Comparison of ENCODE assay signal across 23 cellular contexts in genomic region chr5:109426075-109426474, GRCh38. TPM values are rescaled to one million over a fixed set of nuclear protein-coding genes. Genes with fewer than 3 reads are reported as not detected.
DNase-seq lines count a peak whose midpoint lies in the region; FAIRE-seq and TF ChIP-seq lines count a peak whose summit lies in the region.
"Had no signal": no experiment of that assay in that cellular context is flagged by ENCODE, and none has a peak within 500 bp of the region (broad histone marks: within the 10 kb centered on the region; RNA-seq: fewer than 3 reads in every experiment).

No MANE protein-coding gene starts in this region.

- H3K36me3 Mint-ChIP-seq in activated CD4-positive, alpha-beta T cell treated with anti-CD3 and anti-CD28 coated beads, Interleukin-2, amount 10 ng/mL, durations not matched to agents 24 days and 14 days (ENCODE audit: low read depth): no peaks in the 10 kb centered on the region
- no peaks in the 10 kb centered on the region for H3K36me3 Mint-ChIP-seq in astrocyte (ENCODE audit: low read depth, unreplicated experiment)
- H3K36me3 Mint-ChIP-seq: CD14-positive monocyte had no signal

- H3K4me3 ChIP-seq in astrocyte (ENCODE audit: insufficient read depth, low read depth, low read length): no peak overlapping the region
- H3K4me3 ChIP-seq: A549; BLaER1 treated with 17β-estradiol and CSF1 and Interleukin-3, amounts not matched to agents 10 nM and 100 nM; GM12878; GM23338; HAP-1 had no signal

- peak; percentile 33 for DNase-seq in activated CD4-positive, alpha-beta T cell treated with anti-CD3 and anti-CD28 coated beads, Interleukin-2, amount 10 ng/mL, durations not matched to agents 24 days and 14 days
- DNase-seq in activated CD4-positive, alpha-beta T cell treated with anti-CD3 and anti-CD28 coated beads, Interleukin-2, amount 50 U/mL, for 1 hour: no peak
- DNase-seq in GM12891 (ENCODE audit: insufficient read length, low spot score) (no peak), astrocyte (ENCODE audit: low read depth) (no peak), mesenteric fat pad (ENCODE audit: low spot score) (no peak), SHP77 (lab: John Stamatoyannopoulos, UW) (no peak)
- DNase-seq: 8988T; ACHN; AML-193; BE2C; CD4-positive, alpha-beta T cell; CD8-positive, alpha-beta memory T cell; DMS79; EL; GDM1; HFFc6 had no signal

- no peaks in the 10 kb centered on the region for H3K36me3 ChIP-seq in astrocyte (ENCODE audit: insufficient read depth, low read length)
- H3K36me3 ChIP-seq: BE2C; BLaER1 treated with 17β-estradiol and CSF1 and Interleukin-3, amounts not matched to agents 10 nM and 100 nM; HAP-1 had no signal

- H3K9me3 Mint-ChIP-seq in activated CD4-positive, alpha-beta T cell treated with anti-CD3 and anti-CD28 coated beads, Interleukin-2, amount 10 ng/mL, durations not matched to agents 24 days and 14 days: peaks cover 3% of the 10 kb centered on the region
- H3K9me3 Mint-ChIP-seq in astrocyte (ENCODE audit: unreplicated experiment): no peaks in the 10 kb centered on the region
- H3K9me3 Mint-ChIP-seq: CD4-positive, alpha-beta T cell; CD8-positive, alpha-beta memory T cell; GM23338; HFFc6 had no signal

- H4K20me1 ChIP-seq in astrocyte (ENCODE audit: insufficient read depth, low read length): no peaks in the 10 kb centered on the region
- H4K20me1 ChIP-seq: BLaER1 treated with 17β-estradiol and CSF1 and Interleukin-3, amounts not matched to agents 10 nM and 100 nM had no signal

- no peak overlapping the region for H2AFZ ChIP-seq in astrocyte (ENCODE audit: low read depth, low read length)
- H2AFZ ChIP-seq: GM23338 had no signal

- no peak overlapping the region for H3K27ac Mint-ChIP-seq in activated CD4-positive, alpha-beta T cell treated with anti-CD3 and anti-CD28 coated beads, Interleukin-2, amount 10 ng/mL, durations not matched to agents 24 days and 14 days
- H3K27ac Mint-ChIP-seq in astrocyte (ENCODE audit: unreplicated experiment): peak overlapping the region; percentile 36
- H3K27ac Mint-ChIP-seq: CD14-positive monocyte; CD4-positive, alpha-beta T cell; CD8-positive, alpha-beta memory T cell; GM23338; HFFc6 had no signal

- H3K27me3 ChIP-seq in astrocyte (ENCODE audit: insufficient read depth, low read length): no peaks in the 10 kb centered on the region
- H3K27me3 ChIP-seq: BE2C; BLaER1 treated with 17β-estradiol and CSF1 and Interleukin-3, amounts not matched to agents 10 nM and 100 nM had no signal

- no peak overlapping the region for H3K27ac ChIP-seq in astrocyte (ENCODE audit: low read depth, low read length)
- H3K27ac ChIP-seq: A549 had no signal

- H3K4me1 ChIP-seq in astrocyte (ENCODE audit: insufficient read depth, low read length): peaks cover 13% of the 10 kb centered on the region
- H3K4me1 ChIP-seq: A549, BE2C had no signal

- intact Hi-C loops in activated CD4-positive, alpha-beta T cell treated with anti-CD3 and anti-CD28 coated beads, Interleukin-2, amount 10 ng/mL, durations not matched to agents 24 days and 14 days (cut with micrococcal nuclease): no loop called here

- FAIRE-seq in GM12891 (lab: Jason Lieb, UNC) (no peak), astrocyte (lab: Jason Lieb, UNC) (no peak)
- FAIRE-seq: A549, GM12878, GM18507 had no signal

- peaks cover 2% of the 10 kb centered on the region for H3K4me1 Mint-ChIP-seq in activated CD4-positive, alpha-beta T cell treated with anti-CD3 and anti-CD28 coated beads, Interleukin-2, amount 10 ng/mL, durations not matched to agents 24 days and 14 days
- peaks cover 13% of the 10 kb centered on the region for H3K4me1 Mint-ChIP-seq in astrocyte (ENCODE audit: low read depth, unreplicated experiment)
- H3K4me1 Mint-ChIP-seq: CD8-positive, alpha-beta memory T cell had no signal

- no peak overlapping the region for H3K4me3 Mint-ChIP-seq in activated CD4-positive, alpha-beta T cell treated with anti-CD3 and anti-CD28 coated beads, Interleukin-2, amount 10 ng/mL, durations not matched to agents 24 days and 14 days
- no peak overlapping the region for H3K4me3 Mint-ChIP-seq in astrocyte (ENCODE audit: unreplicated experiment)
- H3K4me3 Mint-ChIP-seq: CD14-positive monocyte; CD4-positive, alpha-beta T cell; CD8-positive, alpha-beta memory T cell; GM23338; HFFc6 had no signal

- H3K27me3 Mint-ChIP-seq in activated CD4-positive, alpha-beta T cell treated with anti-CD3 and anti-CD28 coated beads, Interleukin-2, amount 10 ng/mL, durations not matched to agents 24 days and 14 days: peaks cover 8% of the 10 kb centered on the region
- H3K27me3 Mint-ChIP-seq in astrocyte (ENCODE audit: low read depth, unreplicated experiment): no peaks in the 10 kb centered on the region

- H3K4me2 ChIP-seq in astrocyte (ENCODE audit: low read length): no peak overlapping the region
- H3K4me2 ChIP-seq: A549, GM23338 had no signal

- TF ChIP-seq POLR2A in GM12891 (IDR thresholded peaks at IDR 0.05; ENCODE audit: low read depth, low read length): no peak

- H3K9me3 ChIP-seq in astrocyte (ENCODE audit: insufficient read depth, low read depth, low read length): no peaks in the 10 kb centered on the region
- H3K9me3 ChIP-seq: A549; BE2C; BLaER1 treated with 17β-estradiol and CSF1 and Interleukin-3, amounts not matched to agents 10 nM and 100 nM; HAP-1 had no signal

- H3K79me2 ChIP-seq in astrocyte (ENCODE audit: insufficient read depth, low read length): no peaks in the 10 kb centered on the region

- TF ChIP-seq CTCF in astrocyte (IDR thresholded peaks at IDR 0.05; ENCODE audit: insufficient read depth, low read depth, low read length): no peak

- no peak overlapping the region for H3K9ac ChIP-seq in astrocyte (ENCODE audit: low read length)
- H3K9ac ChIP-seq: BLaER1 treated with 17β-estradiol and CSF1 and Interleukin-3, amounts not matched to agents 10 nM and 100 nM had no signal

TF ChIP-seq in GM12891, 5 proteins besides CTCF, POLR2A, EP300 and RAD21:
- TF ChIP-seq PAX5 (IDR thresholded peaks at IDR 0.05; ENCODE audit: insufficient read depth, low read length, severe bottlenecking): no peak
- TF ChIP-seq SPI1 (IDR thresholded peaks at IDR 0.05; ENCODE audit: low read depth, low read length): peak; percentile 29
- no peak for TF ChIP-seq TAF1 (IDR thresholded peaks at IDR 0.05; ENCODE audit: low read depth, low read length)
- no peak for TF ChIP-seq POU2F2 (IDR thresholded peaks at IDR 0.05; ENCODE audit: low read depth, low read length)

RNA-seq across cellular contexts. Expression of gene PJA2, which starts 16.3 kb away (rescaled TPM):
- 39.4 and 40.6 TPM in 2 replicates for total RNA-seq in activated CD4-positive, alpha-beta T cell treated with anti-CD3 and anti-CD28 coated beads, Interleukin-2, amount 10 ng/mL, durations not matched to agents 24 days and 14 days
- polyA plus RNA-seq in GM12891 (2012; ENCODE audit: low read depth, missing spikeins): 33.0 TPM
- total RNA-seq in astrocyte: 107 and 108 TPM in 2 replicates
- total RNA-seq in mesenteric fat pad: 80.0 TPM
